1 cellular context compared by ENCODE assay signal in the genomic region with DNA sequence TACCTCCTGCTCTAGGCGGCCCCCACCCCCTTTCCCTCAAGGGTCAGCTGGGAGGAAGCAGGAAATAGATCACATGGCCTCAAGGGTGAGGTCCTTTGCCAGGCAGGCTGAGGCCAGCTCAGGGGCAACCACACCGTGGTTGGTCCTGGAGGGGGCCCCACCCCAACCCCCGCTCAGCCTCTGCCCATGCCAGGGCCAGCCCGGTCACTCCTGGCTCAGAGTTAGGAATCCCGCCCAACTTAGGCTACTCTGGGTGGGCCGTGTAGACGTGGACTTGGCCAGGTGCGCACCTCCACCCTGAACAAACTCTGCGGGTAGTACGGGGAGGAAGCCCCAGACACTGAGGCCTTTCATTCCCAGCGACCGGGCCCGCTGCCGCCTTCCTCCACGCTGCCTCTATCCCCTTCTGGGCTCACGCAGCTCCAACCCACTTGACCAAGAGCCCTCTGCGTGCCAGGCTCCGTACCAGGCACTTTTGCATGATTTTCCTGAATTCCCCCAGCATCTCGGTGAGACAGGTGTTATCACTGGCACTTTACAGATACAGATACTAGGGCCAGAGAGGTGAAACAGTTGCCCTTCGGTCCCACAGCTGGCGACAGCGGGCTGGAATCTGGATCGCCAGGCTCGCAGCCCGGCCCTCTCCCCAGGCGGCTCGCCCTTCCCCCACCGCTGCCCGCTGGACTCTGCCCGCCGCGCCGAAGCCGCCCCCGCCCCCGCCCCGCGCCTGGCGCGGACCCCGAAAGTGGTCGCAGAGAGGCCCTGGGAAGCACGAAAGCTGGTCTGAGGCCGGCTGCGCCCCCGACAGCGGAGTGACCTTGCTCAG.
A peak's percentile ranks its signal among the peaks of the same experiment; 100 is the strongest.
TF ChIP-seq lines count a peak whose summit lies in the region.

No MANE protein-coding gene starts in this region.

TF ChIP-seq in K562, 482 proteins besides CTCF, POLR2A, EP300 and RAD21 (continued from another document and continues in another):
- TF ChIP-seq ZNF395 (CRISPR knock-in tag; IDR thresholded peaks at IDR 0.05) (no peak), E2F3 (CRISPR knock-in tag; IDR thresholded peaks at IDR 0.05) (peak; percentile 27; the same call in 1 of the 2 replicates), RUNX1 (IDR thresholded peaks at IDR 0.05; ENCODE audit: low read depth) (peak; percentile 19; the same call in 1 of the 2 replicates), ATF1 (CRISPR knock-in tag; IDR thresholded peaks at IDR 0.05) (no peak), ATF1 (tag; IDR thresholded peaks at IDR 0.05) (no peak), POLR3G (IDR thresholded peaks at IDR 0.05; ENCODE audit: extremely low read depth, insufficient read length, insufficient replicate concordance) (no peak), ELF2 (CRISPR knock-in tag; IDR thresholded peaks at IDR 0.05) (no peak), CGGBP1 (CRISPR knock-in tag; IDR thresholded peaks at IDR 0.05) (no peak), ZNF311 (CRISPR knock-in tag; IDR thresholded peaks at IDR 0.05) (no peak), ARHGAP35 (IDR thresholded peaks at IDR 0.05; ENCODE audit: partially characterized antibody) (no peak), ZNF212 (CRISPR knock-in tag; IDR thresholded peaks at IDR 0.05) (no peak), POLR2AphosphoS2 (IDR thresholded peaks at IDR 0.05; ENCODE audit: low read length) (peak; percentile 71; the same call in 1 of the 2 replicates), FOXP4 (CRISPR knock-in tag; IDR thresholded peaks at IDR 0.05; ENCODE audit: borderline replicate concordance) (no peak), ZSCAN29 (IDR thresholded peaks at IDR 0.05) (peak; percentile 98), ZNF79 (CRISPR knock-in tag; IDR thresholded peaks at IDR 0.05; ENCODE audit: low read depth) (no peak), SETDB1 (IDR thresholded peaks at IDR 0.05; ENCODE audit: low read length) (no peak), NCOR1 (IDR thresholded peaks at IDR 0.05) (no peak), ZNF175 (CRISPR knock-in tag; IDR thresholded peaks at IDR 0.05; ENCODE audit: low read depth) (peak; percentile 90), SREBF1 (IDR thresholded peaks at IDR 0.05; ENCODE audit: borderline replicate concordance, low read depth, low read length) (no peak), JUND (IDR thresholded peaks at IDR 0.05; ENCODE audit: borderline replicate concordance, low read depth, low read length) (peak; percentile 85; the same call in 1 of the 2 replicates), JUND (tag; IDR thresholded peaks at IDR 0.05; ENCODE audit: borderline replicate concordance, low read depth, low read length) (peak; percentile 21; the same call in 1 of the 3 replicates), MCM7 (IDR thresholded peaks at IDR 0.05) (no peak), ZC3H11A (IDR thresholded peaks at IDR 0.05; ENCODE audit: low read depth, low read length) (no peak), MTA3 (IDR thresholded peaks at IDR 0.05; ENCODE audit: borderline replicate concordance) (peak; percentile 45; the same call in 1 of the 2 replicates), IRF2 (CRISPR knock-in tag; IDR thresholded peaks at IDR 0.05) (no peak), ZBTB49 (CRISPR knock-in tag; IDR thresholded peaks at IDR 0.05; ENCODE audit: borderline replicate concordance) (no peak), ZNF695 (CRISPR knock-in tag; IDR thresholded peaks at IDR 0.05) (no peak), BMI1 (IDR thresholded peaks at IDR 0.05; ENCODE audit: low read length) (no peak), BRD9 (IDR thresholded peaks at IDR 0.05; ENCODE audit: low read depth, partially characterized antibody) (no peak), PML (IDR thresholded peaks at IDR 0.05; ENCODE audit: low read length) (no peak), RBM34 (IDR thresholded peaks at IDR 0.05; ENCODE audit: borderline replicate concordance, insufficient read depth, low read length) (no peak), ETV1 (tag; conservative IDR thresholded peaks at IDR 0.05; ENCODE audit: low read depth) (peak; percentile 54), ZNF696 (CRISPR knock-in tag; conservative IDR thresholded peaks at IDR 0.05) (no peak), HMG20B (CRISPR knock-in tag; IDR thresholded peaks at IDR 0.05) (no peak), TRIM28 (IDR thresholded peaks at IDR 0.05) (no peak), RAD51 (IDR thresholded peaks at IDR 0.05; ENCODE audit: borderline replicate concordance, low read depth) (peak; percentile 86), SMARCE1 (IDR thresholded peaks at IDR 0.05) (no peak; the same call in 1 of the 2 replicates), KAT7 (CRISPR knock-in tag; IDR thresholded peaks at IDR 0.05; ENCODE audit: borderline replicate concordance) (0 out of 2 replicates have a peak, but pooled peaks have one; percentile 69), SNAPC5 (CRISPR knock-in tag; IDR thresholded peaks at IDR 0.05) (no peak)
- TF ChIP-seq, protein P1, sequence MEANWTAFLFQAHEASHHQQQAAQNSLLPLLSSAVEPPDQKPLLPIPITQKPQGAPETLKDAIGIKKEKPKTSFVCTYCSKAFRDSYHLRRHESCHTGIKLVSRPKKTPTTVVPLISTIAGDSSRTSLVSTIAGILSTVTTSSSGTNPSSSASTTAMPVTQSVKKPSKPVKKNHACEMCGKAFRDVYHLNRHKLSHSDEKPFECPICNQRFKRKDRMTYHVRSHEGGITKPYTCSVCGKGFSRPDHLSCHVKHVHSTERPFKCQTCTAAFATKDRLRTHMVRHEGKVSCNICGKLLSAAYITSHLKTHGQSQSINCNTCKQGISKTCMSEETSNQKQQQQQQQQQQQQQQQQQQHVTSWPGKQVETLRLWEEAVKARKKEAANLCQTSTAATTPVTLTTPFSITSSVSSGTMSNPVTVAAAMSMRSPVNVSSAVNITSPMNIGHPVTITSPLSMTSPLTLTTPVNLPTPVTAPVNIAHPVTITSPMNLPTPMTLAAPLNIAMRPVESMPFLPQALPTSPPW (CRISPR knock-in tag; IDR thresholded peaks at IDR 0.05): peak; percentile 76
- TF ChIP-seq, protein P2, sequence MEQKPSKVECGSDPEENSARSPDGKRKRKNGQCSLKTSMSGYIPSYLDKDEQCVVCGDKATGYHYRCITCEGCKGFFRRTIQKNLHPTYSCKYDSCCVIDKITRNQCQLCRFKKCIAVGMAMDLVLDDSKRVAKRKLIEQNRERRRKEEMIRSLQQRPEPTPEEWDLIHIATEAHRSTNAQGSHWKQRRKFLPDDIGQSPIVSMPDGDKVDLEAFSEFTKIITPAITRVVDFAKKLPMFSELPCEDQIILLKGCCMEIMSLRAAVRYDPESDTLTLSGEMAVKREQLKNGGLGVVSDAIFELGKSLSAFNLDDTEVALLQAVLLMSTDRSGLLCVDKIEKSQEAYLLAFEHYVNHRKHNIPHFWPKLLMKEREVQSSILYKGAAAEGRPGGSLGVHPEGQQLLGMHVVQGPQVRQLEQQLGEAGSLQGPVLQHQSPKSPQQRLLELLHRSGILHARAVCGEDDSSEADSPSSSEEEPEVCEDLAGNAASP (IDR thresholded peaks at IDR 0.05): no peak
- TF ChIP-seq, protein P3, sequence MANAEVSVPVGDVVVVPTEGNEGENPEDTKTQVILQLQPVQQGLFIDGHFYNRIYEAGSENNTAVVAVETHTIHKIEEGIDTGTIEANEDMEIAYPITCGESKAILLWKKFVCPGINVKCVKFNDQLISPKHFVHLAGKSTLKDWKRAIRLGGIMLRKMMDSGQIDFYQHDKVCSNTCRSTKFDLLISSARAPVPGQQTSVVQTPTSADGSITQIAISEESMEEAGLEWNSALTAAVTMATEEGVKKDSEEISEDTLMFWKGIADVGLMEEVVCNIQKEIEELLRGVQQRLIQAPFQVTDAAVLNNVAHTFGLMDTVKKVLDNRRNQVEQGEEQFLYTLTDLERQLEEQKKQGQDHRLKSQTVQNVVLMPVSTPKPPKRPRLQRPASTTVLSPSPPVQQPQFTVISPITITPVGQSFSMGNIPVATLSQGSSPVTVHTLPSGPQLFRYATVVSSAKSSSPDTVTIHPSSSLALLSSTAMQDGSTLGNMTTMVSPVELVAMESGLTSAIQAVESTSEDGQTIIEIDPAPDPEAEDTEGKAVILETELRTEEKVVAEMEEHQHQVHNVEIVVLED (CRISPR knock-in tag; IDR thresholded peaks at IDR 0.05): 0 out of 2 replicates have a peak, but pooled peaks have one; percentile 20
- TF ChIP-seq, protein P4, sequence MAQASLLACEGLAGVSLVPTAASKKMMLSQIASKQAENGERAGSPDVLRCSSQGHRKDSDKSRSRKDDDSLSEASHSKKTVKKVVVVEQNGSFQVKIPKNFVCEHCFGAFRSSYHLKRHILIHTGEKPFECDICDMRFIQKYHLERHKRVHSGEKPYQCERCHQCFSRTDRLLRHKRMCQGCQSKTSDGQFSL (CRISPR knock-in tag; IDR thresholded peaks at IDR 0.05): no peak
- TF ChIP-seq, protein P4 (tag; IDR thresholded peaks at IDR 0.05): no peak
- TF ChIP-seq, protein P5, sequence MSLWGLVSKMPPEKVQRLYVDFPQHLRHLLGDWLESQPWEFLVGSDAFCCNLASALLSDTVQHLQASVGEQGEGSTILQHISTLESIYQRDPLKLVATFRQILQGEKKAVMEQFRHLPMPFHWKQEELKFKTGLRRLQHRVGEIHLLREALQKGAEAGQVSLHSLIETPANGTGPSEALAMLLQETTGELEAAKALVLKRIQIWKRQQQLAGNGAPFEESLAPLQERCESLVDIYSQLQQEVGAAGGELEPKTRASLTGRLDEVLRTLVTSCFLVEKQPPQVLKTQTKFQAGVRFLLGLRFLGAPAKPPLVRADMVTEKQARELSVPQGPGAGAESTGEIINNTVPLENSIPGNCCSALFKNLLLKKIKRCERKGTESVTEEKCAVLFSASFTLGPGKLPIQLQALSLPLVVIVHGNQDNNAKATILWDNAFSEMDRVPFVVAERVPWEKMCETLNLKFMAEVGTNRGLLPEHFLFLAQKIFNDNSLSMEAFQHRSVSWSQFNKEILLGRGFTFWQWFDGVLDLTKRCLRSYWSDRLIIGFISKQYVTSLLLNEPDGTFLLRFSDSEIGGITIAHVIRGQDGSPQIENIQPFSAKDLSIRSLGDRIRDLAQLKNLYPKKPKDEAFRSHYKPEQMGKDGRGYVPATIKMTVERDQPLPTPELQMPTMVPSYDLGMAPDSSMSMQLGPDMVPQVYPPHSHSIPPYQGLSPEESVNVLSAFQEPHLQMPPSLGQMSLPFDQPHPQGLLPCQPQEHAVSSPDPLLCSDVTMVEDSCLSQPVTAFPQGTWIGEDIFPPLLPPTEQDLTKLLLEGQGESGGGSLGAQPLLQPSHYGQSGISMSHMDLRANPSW (CRISPR knock-in tag; IDR thresholded peaks at IDR 0.05): no peak; the same call in 1 of the 2 replicates
- TF ChIP-seq, protein P6, sequence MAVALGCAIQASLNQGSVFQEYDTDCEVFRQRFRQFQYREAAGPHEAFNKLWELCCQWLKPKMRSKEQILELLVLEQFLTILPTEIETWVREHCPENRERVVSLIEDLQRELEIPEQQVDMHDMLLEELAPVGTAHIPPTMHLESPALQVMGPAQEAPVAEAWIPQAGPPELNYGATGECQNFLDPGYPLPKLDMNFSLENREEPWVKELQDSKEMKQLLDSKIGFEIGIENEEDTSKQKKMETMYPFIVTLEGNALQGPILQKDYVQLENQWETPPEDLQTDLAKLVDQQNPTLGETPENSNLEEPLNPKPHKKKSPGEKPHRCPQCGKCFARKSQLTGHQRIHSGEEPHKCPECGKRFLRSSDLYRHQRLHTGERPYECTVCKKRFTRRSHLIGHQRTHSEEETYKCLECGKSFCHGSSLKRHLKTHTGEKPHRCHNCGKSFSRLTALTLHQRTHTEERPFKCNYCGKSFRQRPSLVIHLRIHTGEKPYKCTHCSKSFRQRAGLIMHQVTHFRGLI (CRISPR knock-in tag; IDR thresholded peaks at IDR 0.05): no peak
